8 cellular contexts compared by ENCODE assay signal in genomic region chr9:69035438-69036316, GRCh38. TPM values are rescaled to one million over a fixed set of nuclear protein-coding genes. Genes with fewer than 3 reads are reported as not detected.
DNase-seq lines count a peak whose midpoint lies in the region; ATAC-seq and TF ChIP-seq lines count a peak whose summit lies in the region.

Gene FXN (plus strand): TSS chr9:69035752. CDS start chr9:69035783, 31 bp downstream.

- CTCF ChIA-PET in SK-N-SH (lab: Yijun Ruan, JAX) = interaction anchor here (0.6 to 6.3 kb wide), 29 partner anchors 9 to 1159 kb away, joined by 3 to 67 read pairs (median 4); partner anchors contain the start of gene TJP2

- H3K9ac ChIP-seq in ES-I3 (ENCODE audit: low read depth, low read length) (peak within 1 kb of the TSS; percentile 93), Karpas-422 (ENCODE audit: low read length) (peak within 1 kb of the TSS; percentile 74), SK-N-SH (peak within 1 kb of the TSS; percentile 59)

- DNase-seq in Karpas-422 (peak; percentile 91), SK-N-SH (peak; percentile 94), glomerular endothelial cell (ENCODE audit: extremely low read depth, low read depth, low spot score) (no peak), osteocyte (ENCODE audit: extremely low spot score, unreplicated experiment) (peak; percentile 96), thyroid gland (peak; percentile 75 to 83)
- DNase-seq in activated naive CD4-positive, alpha-beta T cell treated with anti-CD3 and anti-CD28 coated beads, Interleukin-2, amount 50 U/mL, for 16 hours = peak; percentile 86

- peaks cover 3% of the 10 kb centered on the region for H3F3A ChIP-seq in SK-N-SH (replicated peaks; ENCODE audit: insufficient read depth)

- H3K36me3 ChIP-seq in ES-I3 (ENCODE audit: insufficient read depth, low read length) (no peaks in the 10 kb centered on the region), Karpas-422 (ENCODE audit: insufficient read depth, low read length) (no peaks in the 10 kb centered on the region), SK-N-SH (replicated peaks in 1 of 2; ENCODE audit: control insufficient read depth in 1 of 2, insufficient read depth in 2 of 2, low read length in 1 of 2) (no peaks in the 10 kb centered on the region), thyroid gland (no peaks in the 10 kb centered on the region)

- TF ChIP-seq POLR2A in thyroid gland (IDR thresholded peaks at IDR 0.05) = peak in 1 of 2 donors; percentile 55

- H3K4me3 ChIP-seq in Karpas-422 (ENCODE audit: low read length) = peak within 1 kb of the TSS; percentile 72
- peak within 1 kb of the TSS; percentile 67 to 82 for H3K4me3 ChIP-seq in SK-N-SH (ENCODE audit: low read depth in 2 of 2, low read length in 1 of 2)
- peak within 1 kb of the TSS; percentile 46 to 92 (median 48) for H3K4me3 ChIP-seq in thyroid gland (replicated peaks in 1 of 3)

- peak within 1 kb of the TSS; percentile 67 for H3K27ac Mint-ChIP-seq in osteocyte (ENCODE audit: unreplicated experiment)

- H3K4me3 Mint-ChIP-seq in osteocyte (ENCODE audit: unreplicated experiment) = peak within 1 kb of the TSS; percentile 95

- H3K9me3 ChIP-seq in ES-I3 (ENCODE audit: control insufficient read depth, insufficient read depth, low read length) (no peaks in the 10 kb centered on the region), Karpas-422 (ENCODE audit: low read length) (no peaks in the 10 kb centered on the region), SK-N-SH (no peaks in the 10 kb centered on the region), thyroid gland (no peaks in the 10 kb centered on the region)

- no peaks in the 10 kb centered on the region for H3K27me3 ChIP-seq in Karpas-422 (ENCODE audit: low read length)
- no peaks in the 10 kb centered on the region for H3K27me3 ChIP-seq in SK-N-SH (ENCODE audit: insufficient read depth)
- no peaks in the 10 kb centered on the region for H3K27me3 ChIP-seq in thyroid gland

- H2AFZ ChIP-seq in Karpas-422 (ENCODE audit: low read length) (peak within 1 kb of the TSS; percentile 39; the same call in 1 of the 2 replicates), SK-N-SH (ENCODE audit: low read depth) (peak within 1 kb of the TSS; percentile 71; the same call in 1 of the 2 replicates)

- no peaks in the 10 kb centered on the region for H3K9me3 Mint-ChIP-seq in osteocyte (ENCODE audit: unreplicated experiment)

- H3K4me1 ChIP-seq in ES-I3 (ENCODE audit: insufficient read depth, low read length) = peaks cover 5% of the 10 kb centered on the region; the same call in 1 of the 2 replicates
- peaks cover 6% of the 10 kb centered on the region for H3K4me1 ChIP-seq in Karpas-422 (ENCODE audit: low read length)
- H3K4me1 ChIP-seq in SK-N-SH (ENCODE audit: control insufficient read depth in 1 of 2, insufficient read depth in 2 of 2, low read depth in 1 of 2, low read length in 1 of 2) = peaks cover 0 to 7% of the 10 kb centered on the region in 2 experiments; a peak in 1 of 4 replicates
- peaks cover 0 to 5% of the 10 kb centered on the region in 2 donors for H3K4me1 ChIP-seq in thyroid gland

- H3K27ac ChIP-seq in Karpas-422 (ENCODE audit: low read length) (no peak within 1 kb of the TSS), SK-N-SH (ENCODE audit: low read depth in 2 of 2, low read length in 1 of 2) (peak within 1 kb of the TSS; percentile 24 to 74; a peak in 2 of 4 replicates), thyroid gland (peak within 1 kb of the TSS; percentile 60 to 80 (median 69))

- TF ChIP-seq RAD21 in SK-N-SH (IDR thresholded peaks at IDR 0.05; ENCODE audit: low read length) = peak; percentile 67

- H4K20me1 ChIP-seq in Karpas-422 (ENCODE audit: insufficient read depth, low read depth, low read length) = no peaks in the 10 kb centered on the region
- H4K20me1 ChIP-seq in SK-N-SH (ENCODE audit: insufficient read depth) = no peaks in the 10 kb centered on the region

- TF ChIP-seq EP300 in SK-N-SH (IDR thresholded peaks at IDR 0.05; ENCODE audit: borderline replicate concordance in 1 of 2, low read depth in 1 of 2, low read length in 1 of 2) = no peak

- TF ChIP-seq CTCF in SK-N-SH (IDR thresholded peaks at IDR 0.05) (peak; percentile 96), osteocyte (IDR thresholded peaks at IDR 0.05) (peak; percentile 100), thyroid gland (IDR thresholded peaks at IDR 0.05) (peak; percentile 84 to 99 (median 98))

- peaks cover 14% of the 10 kb centered on the region for H3K4me1 Mint-ChIP-seq in osteocyte (ENCODE audit: unreplicated experiment)

- no peaks in the 10 kb centered on the region for H3K36me3 Mint-ChIP-seq in osteocyte (ENCODE audit: unreplicated experiment)

- WGBS in SK-N-SH (ENCODE audit: low lambda C conversion rate) = under 1% methylated on average over 31 of the region's 75 CpGs
- 1 to 2% methylated on average over 23 to 38 of the region's 75 CpGs for WGBS in thyroid gland, 2 donors

- peak; percentile 92 for ATAC-seq in GM21825 (IDR thresholded peaks at IDR 0.05; ENCODE audit: unreplicated experiment)

- H3K79me2 ChIP-seq in Karpas-422 (ENCODE audit: low read length) (peaks cover 45% of the 10 kb centered on the region), SK-N-SH (ENCODE audit: insufficient read depth) (peaks cover 16% of the 10 kb centered on the region; the same call in 1 of the 2 replicates)

- H3K9me2 ChIP-seq in Karpas-422 (replicated peaks; ENCODE audit: insufficient read depth, low read length) (no peaks in the 10 kb centered on the region), SK-N-SH (no peaks in the 10 kb centered on the region)

- intact Hi-C loops in thyroid gland (cut with DNase I) = loop anchor here (5.0 kb wide), 1 partner anchor 157 kb away; no protein-coding TSS in a partner anchor

- peak within 1 kb of the TSS; percentile 86 for H3K4me2 ChIP-seq in Karpas-422 (ENCODE audit: low read depth, low read length, poor library complexity, severe bottlenecking)
- H3K4me2 ChIP-seq in SK-N-SH = peak within 1 kb of the TSS; percentile 76

- no peaks in the 10 kb centered on the region for H3K27me3 Mint-ChIP-seq in osteocyte (ENCODE audit: unreplicated experiment)

- POLR2A ChIA-PET in SK-N-SH (lab: Yijun Ruan, JAX) = interaction anchor here (1.1 kb wide), 1 partner anchor 158 kb away, joined by 4 read pairs; no protein-coding TSS in a partner anchor

TF ChIP-seq in SK-N-SH, 30 proteins besides CTCF, POLR2A, EP300 and RAD21 (continues in another document):
- TF ChIP-seq PBX3 (IDR thresholded peaks at IDR 0.05) (no peak), MAX (IDR thresholded peaks at IDR 0.05; ENCODE audit: low read depth) (peak; percentile 62; the same call in 1 of the 2 replicates), RCOR1 (IDR thresholded peaks at IDR 0.05; ENCODE audit: low read length) (peak; percentile 96), SMC3 (IDR thresholded peaks at IDR 0.05; ENCODE audit: low read depth, low read length) (peak; percentile 73), CHD2 (IDR thresholded peaks at IDR 0.05; ENCODE audit: low read length, partially characterized antibody) (peak; percentile 49), ELF1 (IDR thresholded peaks at IDR 0.05) (no peak), MXI1 (IDR thresholded peaks at IDR 0.05; ENCODE audit: low read depth, low read length) (peak; percentile 81), GATA2 (CRISPR knock-in tag; IDR thresholded peaks at IDR 0.05) (no peak), JUND (IDR thresholded peaks at IDR 0.05) (no peak), SIN3A (IDR thresholded peaks at IDR 0.05; ENCODE audit: borderline replicate concordance, low read depth, low read length) (peak; percentile 43; the same call in 1 of the 2 replicates), ZBTB33 (IDR thresholded peaks at IDR 0.05; ENCODE audit: borderline replicate concordance, low read depth) (no peak), EZH2phosphoT487 (IDR thresholded peaks at IDR 0.05; ENCODE audit: borderline replicate concordance, low read depth) (no peak)

RNA-seq across cellular contexts. Expression of gene FXN, which starts in this region (rescaled TPM):
- 8.3 and 26.3 TPM in 2 replicates for total RNA-seq in Karpas-422 (2014; rRNA removed; shearing (Covaris generic); ENCODE audit: low replicate concordance)
- 14.1 and 15.7 TPM in 2 replicates for polyA plus RNA-seq in SK-N-SH (2012; rRNA removed)
- polyA plus RNA-seq in SK-N-SH (2012; cell fraction: cytosol; rRNA removed) = 21.7 and 23.6 TPM in 2 replicates
- 5.3 and 8.4 TPM in 2 replicates for polyA plus RNA-seq in SK-N-SH (2012; cell fraction: nucleus; rRNA removed)
- total RNA-seq in glomerular endothelial cell (14.6 and 21.0 TPM in 2 replicates), osteocyte (9.8 and 11.2 TPM in 2 replicates), thyroid gland (10 to 100 TPM; 10.6 to 11.4 (median 11.1) TPM)
